In the genomic region with DNA sequence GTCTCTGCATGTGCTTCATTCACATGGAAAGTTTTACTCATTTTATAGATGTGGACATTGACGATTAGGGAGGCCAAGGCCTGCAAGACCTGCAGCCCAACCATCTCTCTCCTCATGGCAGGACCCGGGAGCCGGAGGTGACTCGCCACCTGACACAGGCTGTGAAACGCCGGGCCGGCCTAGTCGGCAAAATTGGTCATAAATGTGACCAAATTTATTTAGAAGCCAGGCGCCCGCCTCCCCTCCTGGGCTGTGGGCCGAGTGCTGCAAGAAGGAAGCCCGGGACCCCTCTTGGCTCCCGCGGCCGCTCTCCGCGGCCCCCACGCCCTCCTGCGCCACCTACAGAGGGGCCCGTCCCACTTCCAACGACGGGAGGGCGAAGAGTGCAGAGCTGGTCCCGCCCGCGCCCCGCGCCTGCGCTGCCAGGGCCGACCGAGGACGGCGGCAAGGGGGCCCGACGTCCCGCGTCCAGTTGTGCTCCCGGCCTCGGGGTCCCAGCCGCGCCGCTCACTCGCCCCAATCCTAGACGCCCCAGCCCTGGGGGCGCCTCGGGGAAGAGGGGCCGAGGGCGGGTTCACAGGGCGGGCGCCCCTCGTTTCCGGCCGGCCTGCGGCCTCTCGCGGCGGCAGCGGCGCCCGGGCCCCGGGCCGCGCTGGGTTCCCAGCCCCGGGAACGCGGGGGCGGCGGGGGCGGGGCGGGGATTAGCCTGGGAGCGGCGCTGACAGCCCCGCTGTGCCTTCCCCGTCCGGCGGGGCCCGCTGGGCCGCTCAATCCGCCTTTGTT, we compare ENCODE assay signal across 1 cellular context.
A peak's percentile ranks its signal among the peaks of the same experiment; 100 is the strongest.
TF ChIP-seq lines count a peak whose summit lies in the region.

No MANE protein-coding gene starts in this region.

TF ChIP-seq in HEK293, 187 proteins besides CTCF, POLR2A, EP300 and RAD21 (continued from another document and continues in another):
- no peak for TF ChIP-seq ZNF354C (tag by site-specific recombination; IDR thresholded peaks at IDR 0.05; ENCODE audit: borderline replicate concordance, low read depth)
- no peak for TF ChIP-seq ZNF654 (tag by site-specific recombination; IDR thresholded peaks at IDR 0.05; ENCODE audit: low read depth)
- peak; percentile 46 for TF ChIP-seq KLF9 (tag by site-specific recombination; IDR thresholded peaks at IDR 0.05; ENCODE audit: low read depth)
- no peak for TF ChIP-seq ZNF341 (tag by site-specific recombination; IDR thresholded peaks at IDR 0.05; ENCODE audit: low read depth)
- TF ChIP-seq ZNF544 (tag by site-specific recombination; IDR thresholded peaks at IDR 0.05), result no peak
- TF ChIP-seq, protein P1, sequence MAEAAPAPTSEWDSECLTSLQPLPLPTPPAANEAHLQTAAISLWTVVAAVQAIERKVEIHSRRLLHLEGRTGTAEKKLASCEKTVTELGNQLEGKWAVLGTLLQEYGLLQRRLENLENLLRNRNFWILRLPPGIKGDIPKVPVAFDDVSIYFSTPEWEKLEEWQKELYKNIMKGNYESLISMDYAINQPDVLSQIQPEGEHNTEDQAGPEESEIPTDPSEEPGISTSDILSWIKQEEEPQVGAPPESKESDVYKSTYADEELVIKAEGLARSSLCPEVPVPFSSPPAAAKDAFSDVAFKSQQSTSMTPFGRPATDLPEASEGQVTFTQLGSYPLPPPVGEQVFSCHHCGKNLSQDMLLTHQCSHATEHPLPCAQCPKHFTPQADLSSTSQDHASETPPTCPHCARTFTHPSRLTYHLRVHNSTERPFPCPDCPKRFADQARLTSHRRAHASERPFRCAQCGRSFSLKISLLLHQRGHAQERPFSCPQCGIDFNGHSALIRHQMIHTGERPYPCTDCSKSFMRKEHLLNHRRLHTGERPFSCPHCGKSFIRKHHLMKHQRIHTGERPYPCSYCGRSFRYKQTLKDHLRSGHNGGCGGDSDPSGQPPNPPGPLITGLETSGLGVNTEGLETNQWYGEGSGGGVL (tag by site-specific recombination; IDR thresholded peaks at IDR 0.05), result no peak
- TF ChIP-seq GFI1B (tag by site-specific recombination; IDR thresholded peaks at IDR 0.05), result no peak
- no peak for TF ChIP-seq ZNF350 (tag by site-specific recombination; IDR thresholded peaks at IDR 0.05)
- TF ChIP-seq, protein P2, sequence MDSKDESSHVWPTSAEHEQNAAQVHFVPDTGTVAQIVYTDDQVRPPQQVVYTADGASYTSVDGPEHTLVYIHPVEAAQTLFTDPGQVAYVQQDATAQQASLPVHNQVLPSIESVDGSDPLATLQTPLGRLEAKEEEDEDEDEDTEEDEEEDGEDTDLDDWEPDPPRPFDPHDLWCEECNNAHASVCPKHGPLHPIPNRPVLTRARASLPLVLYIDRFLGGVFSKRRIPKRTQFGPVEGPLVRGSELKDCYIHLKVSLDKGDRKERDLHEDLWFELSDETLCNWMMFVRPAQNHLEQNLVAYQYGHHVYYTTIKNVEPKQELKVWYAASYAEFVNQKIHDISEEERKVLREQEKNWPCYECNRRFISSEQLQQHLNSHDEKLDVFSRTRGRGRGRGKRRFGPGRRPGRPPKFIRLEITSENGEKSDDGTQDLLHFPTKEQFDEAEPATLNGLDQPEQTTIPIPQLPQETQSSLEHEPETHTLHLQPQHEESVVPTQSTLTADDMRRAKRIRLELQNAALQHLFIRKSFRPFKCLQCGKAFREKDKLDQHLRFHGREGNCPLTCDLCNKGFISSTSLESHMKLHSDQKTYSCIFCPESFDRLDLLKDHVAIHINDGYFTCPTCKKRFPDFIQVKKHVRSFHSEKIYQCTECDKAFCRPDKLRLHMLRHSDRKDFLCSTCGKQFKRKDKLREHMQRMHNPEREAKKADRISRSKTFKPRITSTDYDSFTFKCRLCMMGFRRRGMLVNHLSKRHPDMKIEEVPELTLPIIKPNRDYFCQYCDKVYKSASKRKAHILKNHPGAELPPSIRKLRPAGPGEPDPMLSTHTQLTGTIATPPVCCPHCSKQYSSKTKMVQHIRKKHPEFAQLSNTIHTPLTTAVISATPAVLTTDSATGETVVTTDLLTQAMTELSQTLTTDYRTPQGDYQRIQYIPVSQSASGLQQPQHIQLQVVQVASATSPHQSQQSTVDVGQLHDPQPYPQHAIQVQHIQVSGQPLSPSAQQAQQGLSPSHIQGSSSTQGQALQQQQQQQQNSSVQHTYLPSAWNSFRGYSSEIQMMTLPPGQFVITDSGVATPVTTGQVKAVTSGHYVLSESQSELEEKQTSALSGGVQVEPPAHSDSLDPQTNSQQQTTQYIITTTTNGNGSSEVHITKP (tag by site-specific recombination; IDR thresholded peaks at IDR 0.05), result peak; percentile 85
- 0 out of 2 replicates have a peak, but pooled peaks have one; percentile 20 for TF ChIP-seq ZNF629 (tag by site-specific recombination; IDR thresholded peaks at IDR 0.05)
- TF ChIP-seq, protein P3, sequence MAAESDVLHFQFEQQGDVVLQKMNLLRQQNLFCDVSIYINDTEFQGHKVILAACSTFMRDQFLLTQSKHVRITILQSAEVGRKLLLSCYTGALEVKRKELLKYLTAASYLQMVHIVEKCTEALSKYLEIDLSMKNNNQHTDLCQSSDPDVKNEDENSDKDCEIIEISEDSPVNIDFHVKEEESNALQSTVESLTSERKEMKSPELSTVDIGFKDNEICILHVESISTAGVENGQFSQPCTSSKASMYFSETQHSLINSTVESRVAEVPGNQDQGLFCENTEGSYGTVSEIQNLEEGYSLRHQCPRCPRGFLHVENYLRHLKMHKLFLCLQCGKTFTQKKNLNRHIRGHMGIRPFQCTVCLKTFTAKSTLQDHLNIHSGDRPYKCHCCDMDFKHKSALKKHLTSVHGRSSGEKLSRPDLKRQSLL (tag by site-specific recombination; IDR thresholded peaks at IDR 0.05), result no peak
- peak; percentile 87 for TF ChIP-seq ZNF335 (tag by site-specific recombination; conservative IDR thresholded peaks at IDR 0.05)
- TF ChIP-seq GLI4 (tag by site-specific recombination; IDR thresholded peaks at IDR 0.05), result no peak
- TF ChIP-seq ZNF624 (tag by site-specific recombination; IDR thresholded peaks at IDR 0.05), result no peak
- no peak for TF ChIP-seq ZNF521 (tag by site-specific recombination; IDR thresholded peaks at IDR 0.05)
- TF ChIP-seq YY1 (tag by site-specific recombination; IDR thresholded peaks at IDR 0.05), result no peak
- TF ChIP-seq ZNF184 (tag by site-specific recombination; IDR thresholded peaks at IDR 0.05), result no peak
- peak; percentile 87 for TF ChIP-seq ZFHX2 (tag by site-specific recombination; conservative IDR thresholded peaks at IDR 0.05)
- no peak for TF ChIP-seq ZFP37 (tag by site-specific recombination; IDR thresholded peaks at IDR 0.05)
- TF ChIP-seq TCF7L2 (IDR thresholded peaks at IDR 0.05; ENCODE audit: borderline replicate concordance, low read depth, low read length), result no peak
- TF ChIP-seq ZNF830 (tag by site-specific recombination; IDR thresholded peaks at IDR 0.05; ENCODE audit: low read depth), result no peak
- no peak for TF ChIP-seq WT1 (tag by site-specific recombination; IDR thresholded peaks at IDR 0.05)
- TF ChIP-seq KLF10 (tag by site-specific recombination; IDR thresholded peaks at IDR 0.05), result peak; percentile 70
- no peak for TF ChIP-seq ZSCAN16 (tag by site-specific recombination; IDR thresholded peaks at IDR 0.05)
- TF ChIP-seq ZNF48 (tag by site-specific recombination; IDR thresholded peaks at IDR 0.05), result no peak
- TF ChIP-seq ZNF146 (tag by site-specific recombination; IDR thresholded peaks at IDR 0.05), result no peak
- no peak for TF ChIP-seq ZNF223 (tag by site-specific recombination; IDR thresholded peaks at IDR 0.05)
- TF ChIP-seq ZBTB8A (tag by site-specific recombination; IDR thresholded peaks at IDR 0.05), result peak; percentile 84
- no peak for TF ChIP-seq ZNF140 (tag by site-specific recombination; IDR thresholded peaks at IDR 0.05)
- no peak for TF ChIP-seq ZNF23 (tag by site-specific recombination; IDR thresholded peaks at IDR 0.05; ENCODE audit: borderline replicate concordance)
- TF ChIP-seq, protein P4, sequence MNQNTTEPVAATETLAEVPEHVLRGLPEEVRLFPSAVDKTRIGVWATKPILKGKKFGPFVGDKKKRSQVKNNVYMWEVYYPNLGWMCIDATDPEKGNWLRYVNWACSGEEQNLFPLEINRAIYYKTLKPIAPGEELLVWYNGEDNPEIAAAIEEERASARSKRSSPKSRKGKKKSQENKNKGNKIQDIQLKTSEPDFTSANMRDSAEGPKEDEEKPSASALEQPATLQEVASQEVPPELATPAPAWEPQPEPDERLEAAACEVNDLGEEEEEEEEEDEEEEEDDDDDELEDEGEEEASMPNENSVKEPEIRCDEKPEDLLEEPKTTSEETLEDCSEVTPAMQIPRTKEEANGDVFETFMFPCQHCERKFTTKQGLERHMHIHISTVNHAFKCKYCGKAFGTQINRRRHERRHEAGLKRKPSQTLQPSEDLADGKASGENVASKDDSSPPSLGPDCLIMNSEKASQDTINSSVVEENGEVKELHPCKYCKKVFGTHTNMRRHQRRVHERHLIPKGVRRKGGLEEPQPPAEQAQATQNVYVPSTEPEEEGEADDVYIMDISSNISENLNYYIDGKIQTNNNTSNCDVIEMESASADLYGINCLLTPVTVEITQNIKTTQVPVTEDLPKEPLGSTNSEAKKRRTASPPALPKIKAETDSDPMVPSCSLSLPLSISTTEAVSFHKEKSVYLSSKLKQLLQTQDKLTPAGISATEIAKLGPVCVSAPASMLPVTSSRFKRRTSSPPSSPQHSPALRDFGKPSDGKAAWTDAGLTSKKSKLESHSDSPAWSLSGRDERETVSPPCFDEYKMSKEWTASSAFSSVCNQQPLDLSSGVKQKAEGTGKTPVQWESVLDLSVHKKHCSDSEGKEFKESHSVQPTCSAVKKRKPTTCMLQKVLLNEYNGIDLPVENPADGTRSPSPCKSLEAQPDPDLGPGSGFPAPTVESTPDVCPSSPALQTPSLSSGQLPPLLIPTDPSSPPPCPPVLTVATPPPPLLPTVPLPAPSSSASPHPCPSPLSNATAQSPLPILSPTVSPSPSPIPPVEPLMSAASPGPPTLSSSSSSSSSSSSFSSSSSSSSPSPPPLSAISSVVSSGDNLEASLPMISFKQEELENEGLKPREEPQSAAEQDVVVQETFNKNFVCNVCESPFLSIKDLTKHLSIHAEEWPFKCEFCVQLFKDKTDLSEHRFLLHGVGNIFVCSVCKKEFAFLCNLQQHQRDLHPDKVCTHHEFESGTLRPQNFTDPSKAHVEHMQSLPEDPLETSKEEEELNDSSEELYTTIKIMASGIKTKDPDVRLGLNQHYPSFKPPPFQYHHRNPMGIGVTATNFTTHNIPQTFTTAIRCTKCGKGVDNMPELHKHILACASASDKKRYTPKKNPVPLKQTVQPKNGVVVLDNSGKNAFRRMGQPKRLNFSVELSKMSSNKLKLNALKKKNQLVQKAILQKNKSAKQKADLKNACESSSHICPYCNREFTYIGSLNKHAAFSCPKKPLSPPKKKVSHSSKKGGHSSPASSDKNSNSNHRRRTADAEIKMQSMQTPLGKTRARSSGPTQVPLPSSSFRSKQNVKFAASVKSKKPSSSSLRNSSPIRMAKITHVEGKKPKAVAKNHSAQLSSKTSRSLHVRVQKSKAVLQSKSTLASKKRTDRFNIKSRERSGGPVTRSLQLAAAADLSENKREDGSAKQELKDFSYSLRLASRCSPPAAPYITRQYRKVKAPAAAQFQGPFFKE (tag by site-specific recombination; IDR thresholded peaks at IDR 0.05; ENCODE audit: borderline replicate concordance), result no peak
- TF ChIP-seq ZBTB17 (tag by site-specific recombination; IDR thresholded peaks at IDR 0.05), result peak; percentile 83
- no peak for TF ChIP-seq HOXA7 (CRISPR knock-in tag; IDR thresholded peaks at IDR 0.05; ENCODE audit: borderline replicate concordance)
- TF ChIP-seq, protein P5, sequence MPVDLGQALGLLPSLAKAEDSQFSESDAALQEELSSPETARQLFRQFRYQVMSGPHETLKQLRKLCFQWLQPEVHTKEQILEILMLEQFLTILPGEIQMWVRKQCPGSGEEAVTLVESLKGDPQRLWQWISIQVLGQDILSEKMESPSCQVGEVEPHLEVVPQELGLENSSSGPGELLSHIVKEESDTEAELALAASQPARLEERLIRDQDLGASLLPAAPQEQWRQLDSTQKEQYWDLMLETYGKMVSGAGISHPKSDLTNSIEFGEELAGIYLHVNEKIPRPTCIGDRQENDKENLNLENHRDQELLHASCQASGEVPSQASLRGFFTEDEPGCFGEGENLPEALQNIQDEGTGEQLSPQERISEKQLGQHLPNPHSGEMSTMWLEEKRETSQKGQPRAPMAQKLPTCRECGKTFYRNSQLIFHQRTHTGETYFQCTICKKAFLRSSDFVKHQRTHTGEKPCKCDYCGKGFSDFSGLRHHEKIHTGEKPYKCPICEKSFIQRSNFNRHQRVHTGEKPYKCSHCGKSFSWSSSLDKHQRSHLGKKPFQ (tag by site-specific recombination; IDR thresholded peaks at IDR 0.05), result no peak
- TF ChIP-seq, protein P6, sequence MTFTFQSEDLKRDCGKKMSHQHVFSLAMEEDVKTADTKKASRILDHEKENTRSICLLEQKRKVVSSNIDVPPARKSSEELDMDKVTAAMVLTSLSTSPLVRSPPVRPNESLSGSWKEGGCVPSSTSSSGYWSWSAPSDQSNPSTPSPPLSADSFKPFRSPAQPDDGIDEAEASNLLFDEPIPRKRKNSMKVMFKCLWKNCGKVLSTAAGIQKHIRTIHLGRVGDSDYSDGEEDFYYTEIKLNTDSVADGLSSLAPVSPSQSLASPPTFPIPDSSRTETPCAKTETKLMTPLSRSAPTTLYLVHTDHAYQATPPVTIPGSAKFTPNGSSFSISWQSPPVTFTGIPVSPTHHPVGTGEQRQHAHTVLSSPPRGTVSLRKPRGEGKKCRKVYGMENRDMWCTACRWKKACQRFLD (tag by site-specific recombination; IDR thresholded peaks at IDR 0.05), result 0 out of 2 replicates have a peak, but pooled peaks have one; percentile 56
- no peak for TF ChIP-seq TRIM28 (IDR thresholded peaks at IDR 0.05; ENCODE audit: borderline replicate concordance, low read length)
- TF ChIP-seq, protein P7, sequence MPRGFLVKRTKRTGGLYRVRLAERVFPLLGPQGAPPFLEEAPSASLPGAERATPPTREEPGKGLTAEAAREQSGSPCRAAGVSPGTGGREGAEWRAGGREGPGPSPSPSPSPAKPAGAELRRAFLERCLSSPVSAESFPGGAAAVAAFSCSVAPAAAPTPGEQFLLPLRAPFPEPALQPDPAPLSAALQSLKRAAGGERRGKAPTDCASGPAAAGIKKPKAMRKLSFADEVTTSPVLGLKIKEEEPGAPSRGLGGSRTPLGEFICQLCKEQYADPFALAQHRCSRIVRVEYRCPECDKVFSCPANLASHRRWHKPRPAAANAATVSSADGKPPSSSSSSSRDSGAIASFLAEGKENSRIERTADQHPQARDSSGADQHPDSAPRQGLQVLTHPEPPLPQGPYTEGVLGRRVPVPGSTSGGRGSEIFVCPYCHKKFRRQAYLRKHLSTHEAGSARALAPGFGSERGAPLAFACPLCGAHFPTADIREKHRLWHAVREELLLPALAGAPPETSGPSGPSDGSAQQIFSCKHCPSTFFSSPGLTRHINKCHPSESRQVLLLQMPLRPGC (tag by site-specific recombination; IDR thresholded peaks at IDR 0.05), result no peak
- TF ChIP-seq ZNF266 (tag by site-specific recombination; IDR thresholded peaks at IDR 0.05; ENCODE audit: low read depth), result no peak
- no peak for TF ChIP-seq ZNF202 (tag by site-specific recombination; IDR thresholded peaks at IDR 0.05; ENCODE audit: borderline replicate concordance)
- no peak for TF ChIP-seq SCRT1 (tag by site-specific recombination; IDR thresholded peaks at IDR 0.05; ENCODE audit: borderline replicate concordance)
- no peak for TF ChIP-seq ZNF37A (tag by site-specific recombination; IDR thresholded peaks at IDR 0.05)
- no peak for TF ChIP-seq ZNF2 (tag by site-specific recombination; IDR thresholded peaks at IDR 0.05)
